14 cellular contexts compared by ENCODE assay signal in genomic region chr12:28568083-28568482, GRCh38.
DNase-seq lines count a peak whose midpoint lies in the region; ATAC-seq and TF ChIP-seq lines count a peak whose summit lies in the region.
"Had no signal": no experiment of that assay in that cellular context is flagged by ENCODE, and none has a peak within 500 bp of the region (broad histone marks: within the 10 kb centered on the region; RNA-seq: fewer than 3 reads in every experiment).

No MANE protein-coding gene starts in this region.

- H4K20me1 ChIP-seq in fibroblast of lung (ENCODE audit: control insufficient read depth, extremely low read depth, insufficient read depth, low read length): no peaks in the 10 kb centered on the region

- DNase-seq in ELR (ENCODE audit: low read depth) (peak; percentile 86), fibroblast of lung (ENCODE audit: low read depth in 2 of 2) (peak; percentile 90 to 94), skeletal muscle cell (ENCODE audit: low read depth) (peak; percentile 79), midbrain (lab: John Stamatoyannopoulos, UW) (no peak), Peyer's patch (no peak), inferior parietal cortex (ENCODE audit: extremely low spot score) (no peak)
- DNase-seq: activated CD4-positive, alpha-beta T cell treated with anti-CD3 and anti-CD28 coated beads, Interleukin-2, amount 50 U/mL, for 1 hour; activated naive CD4-positive, alpha-beta T cell treated with anti-CD3 and anti-CD28 coated beads, Interleukin-2, amount 10 ng/mL, durations not matched to agents 7 days and 5 days; DMS153; NCI-H2171; stimulated activated CD4-positive, alpha-beta T cell treated with anti-CD3 and anti-CD28 coated beads, Interleukin-12 subunit alpha, Interleukin-12 subunit beta, amount 100 ng/mL, for 4 hours had no signal

- H3K9ac ChIP-seq in fibroblast of lung (ENCODE audit: insufficient read depth, low read length): no peak overlapping the region
- H3K9ac ChIP-seq: KMS-11 had no signal

- H3K27ac ChIP-seq in fibroblast of lung (ENCODE audit: insufficient read depth, low read length) (peak overlapping the region; percentile 76), Peyer's patch (no peak overlapping the region)
- H3K27ac ChIP-seq: KMS-11 had no signal

- no peak for TF ChIP-seq POLR2A in Peyer's patch (IDR thresholded peaks at IDR 0.05)

- H3K4me1 ChIP-seq in fibroblast of lung (ENCODE audit: control insufficient read depth, extremely low read depth, insufficient read depth, low read length): peaks cover 30% of the 10 kb centered on the region
- H3K4me1 ChIP-seq in Peyer's patch: no peaks in the 10 kb centered on the region

- H3K9me3 ChIP-seq in fibroblast of lung (ENCODE audit: control insufficient read depth, insufficient read depth, low read depth, low read length) (no peaks in the 10 kb centered on the region), Peyer's patch (no peaks in the 10 kb centered on the region)

- peak; percentile 73 for ATAC-seq in SK-N-SH treated with all-trans-retinoic acid at 6 μM for 48 hours
- no peak for ATAC-seq in GM18502 (IDR thresholded peaks at IDR 0.05; ENCODE audit: poor library complexity, unreplicated experiment)

- TF ChIP-seq CTCF in fibroblast of lung (conservative IDR thresholded peaks at IDR 0.05 in 1 of 2, IDR thresholded peaks at IDR 0.05 in 1 of 2; ENCODE audit: low read depth in 1 of 2, low read length in 2 of 2): no peak
- no peak for TF ChIP-seq CTCF in Peyer's patch (IDR thresholded peaks at IDR 0.05)

- no peaks in the 10 kb centered on the region for H3K79me2 ChIP-seq in fibroblast of lung (ENCODE audit: control insufficient read depth, insufficient read depth, low read length)

- H3K4me3 ChIP-seq in fibroblast of lung (replicated peaks in 1 of 4; ENCODE audit: control extremely low read depth in 1 of 4, insufficient read depth in 1 of 4, low read depth in 3 of 4, low read length in 4 of 4) (no peak overlapping the region), skeletal muscle cell (ENCODE audit: low read depth, low read length) (no peak overlapping the region), Peyer's patch (no peak overlapping the region)

- peak overlapping the region; percentile 32 for H3K4me2 ChIP-seq in fibroblast of lung (ENCODE audit: extremely low read depth, insufficient read depth, low read length)
- H3K4me2 ChIP-seq: KMS-11 had no signal

- no peaks in the 10 kb centered on the region for H3K36me3 ChIP-seq in fibroblast of lung (ENCODE audit: control insufficient read depth, insufficient read depth, low read length)
- H3K36me3 ChIP-seq in Peyer's patch: no peaks in the 10 kb centered on the region

- H3K27me3 ChIP-seq in fibroblast of lung (ENCODE audit: control insufficient read depth, insufficient read depth, low read length) (no peaks in the 10 kb centered on the region), Peyer's patch (no peaks in the 10 kb centered on the region)

- no peak overlapping the region for H2AFZ ChIP-seq in fibroblast of lung (ENCODE audit: low read length)

TF ChIP-seq in SK-N-SH treated with all-trans-retinoic acid at 6 μM for 48 hours, 23 proteins besides CTCF, POLR2A, EP300 and RAD21:
- no peak for TF ChIP-seq PATZ1 (CRISPR knock-in tag; IDR thresholded peaks at IDR 0.05; ENCODE audit: borderline replicate concordance)
- no peak for TF ChIP-seq CSRNP3 (CRISPR knock-in tag; IDR thresholded peaks at IDR 0.05)
- no peak for TF ChIP-seq OSR1 (CRISPR knock-in tag; IDR thresholded peaks at IDR 0.05)
- TF ChIP-seq TOX (CRISPR knock-in tag; IDR thresholded peaks at IDR 0.05; ENCODE audit: borderline replicate concordance): no peak
- no peak for TF ChIP-seq CSDC2 (CRISPR knock-in tag; IDR thresholded peaks at IDR 0.05)
- no peak for TF ChIP-seq ZFP30 (CRISPR knock-in tag; IDR thresholded peaks at IDR 0.05)
- TF ChIP-seq PPARA (CRISPR knock-in tag; IDR thresholded peaks at IDR 0.05; ENCODE audit: borderline replicate concordance): no peak
- TF ChIP-seq BACH2 (CRISPR knock-in tag; IDR thresholded peaks at IDR 0.05; ENCODE audit: borderline replicate concordance): no peak
- TF ChIP-seq TCF4 (CRISPR knock-in tag; IDR thresholded peaks at IDR 0.05; ENCODE audit: borderline replicate concordance): no peak
- no peak for TF ChIP-seq GLIS3 (CRISPR knock-in tag; IDR thresholded peaks at IDR 0.05)
- no peak for TF ChIP-seq CREB5 (CRISPR knock-in tag; IDR thresholded peaks at IDR 0.05; ENCODE audit: low read depth)
- no peak for TF ChIP-seq ARNTL (CRISPR knock-in tag; IDR thresholded peaks at IDR 0.05; ENCODE audit: borderline replicate concordance, low read depth)
- TF ChIP-seq ZFP3 (CRISPR knock-in tag; IDR thresholded peaks at IDR 0.05): no peak
- TF ChIP-seq ZNF70 (CRISPR knock-in tag; IDR thresholded peaks at IDR 0.05): no peak
- TF ChIP-seq ZC3H10 (CRISPR knock-in tag; IDR thresholded peaks at IDR 0.05): no peak
- no peak for TF ChIP-seq ESRRG (CRISPR knock-in tag; IDR thresholded peaks at IDR 0.05)
- no peak for TF ChIP-seq ISL1 (CRISPR knock-in tag; IDR thresholded peaks at IDR 0.05)
- TF ChIP-seq RARB (CRISPR knock-in tag; IDR thresholded peaks at IDR 0.05): no peak
- no peak for TF ChIP-seq TSHZ2 (CRISPR knock-in tag; IDR thresholded peaks at IDR 0.05)
TF ChIP-seq in SK-N-SH treated with all-trans-retinoic acid at 6 μM for 48 hours: peak in this region for 0.

Comparison
In these comparisons a context has a peak if more than half of its experiments do, and no peak if none do; other contexts are left out.
1. DNase-seq: peak in ELR (single experiment), fibroblast of lung (2 of 2) and skeletal muscle cell (single experiment); none in midbrain (single experiment), Peyer's patch (0 of 3) and inferior parietal cortex (single experiment).